ENCODE assay signal across 1 cellular context in the genomic region with DNA sequence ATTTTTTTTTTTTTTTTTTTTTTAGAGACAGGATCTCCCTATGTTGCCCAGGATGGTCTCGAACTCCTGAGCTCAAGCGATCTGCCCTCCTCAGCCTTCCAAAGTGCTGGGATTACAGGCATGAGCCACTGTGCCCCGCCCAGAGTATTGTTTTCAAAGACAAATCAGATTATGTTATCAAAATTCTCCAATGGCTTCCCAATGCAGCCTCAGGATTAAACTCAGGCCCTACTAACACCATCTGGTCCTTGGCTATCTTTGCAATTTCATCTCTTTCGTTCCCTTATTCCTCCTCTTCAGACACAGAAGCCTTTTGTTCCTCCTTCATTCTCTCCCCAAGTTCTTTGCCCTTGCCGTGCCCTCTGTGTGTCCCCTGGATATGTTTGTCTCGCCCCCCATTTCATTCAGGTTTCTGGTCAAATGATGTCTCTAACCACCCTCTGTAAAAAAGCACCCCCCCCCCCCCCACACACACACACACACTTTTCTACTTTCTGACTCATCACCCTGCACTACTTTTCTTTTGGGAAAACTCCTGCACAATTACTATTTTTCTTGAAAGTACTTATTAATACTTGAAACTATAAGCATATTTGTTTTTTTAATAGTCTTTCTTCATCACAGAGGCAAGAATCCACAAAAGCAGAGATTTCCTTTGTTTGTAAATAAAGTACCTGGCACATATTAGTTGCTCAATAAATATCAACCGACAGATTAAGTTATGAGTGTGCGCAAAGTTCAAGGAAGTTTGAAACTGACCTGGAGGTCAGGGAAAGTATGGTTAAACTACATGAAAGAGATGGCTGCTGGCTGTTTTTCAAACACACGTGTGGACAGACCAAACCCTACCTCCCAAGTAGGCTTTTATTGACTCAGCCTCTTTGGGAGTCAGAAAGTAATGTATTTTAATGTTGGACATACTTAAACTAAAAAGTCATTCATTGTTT.
TF ChIP-seq lines count a peak whose summit lies in the region.

No MANE protein-coding gene starts in this region.

TF ChIP-seq in HEK293, 187 proteins besides CTCF, POLR2A, EP300 and RAD21:
- TF ChIP-seq ZSCAN16 (tag by site-specific recombination; IDR thresholded peaks at IDR 0.05) (no peak), ZNF391 (tag by site-specific recombination; IDR thresholded peaks at IDR 0.05; ENCODE audit: borderline replicate concordance, low read depth) (no peak), ZNF404 (tag by site-specific recombination; IDR thresholded peaks at IDR 0.05) (no peak), ZNF664 (tag by site-specific recombination; IDR thresholded peaks at IDR 0.05) (peak; percentile 88), ZNF585B (tag by site-specific recombination; IDR thresholded peaks at IDR 0.05) (no peak), ZNF701 (tag by site-specific recombination; IDR thresholded peaks at IDR 0.05) (no peak), ZNF626 (tag by site-specific recombination; IDR thresholded peaks at IDR 0.05) (no peak), ZNF335 (tag by site-specific recombination; conservative IDR thresholded peaks at IDR 0.05) (no peak), ZNF114 (tag by site-specific recombination; IDR thresholded peaks at IDR 0.05) (no peak), ZNF133 (tag by site-specific recombination; IDR thresholded peaks at IDR 0.05) (no peak), ZNF514 (tag by site-specific recombination; IDR thresholded peaks at IDR 0.05) (no peak)
- TF ChIP-seq, protein P1, sequence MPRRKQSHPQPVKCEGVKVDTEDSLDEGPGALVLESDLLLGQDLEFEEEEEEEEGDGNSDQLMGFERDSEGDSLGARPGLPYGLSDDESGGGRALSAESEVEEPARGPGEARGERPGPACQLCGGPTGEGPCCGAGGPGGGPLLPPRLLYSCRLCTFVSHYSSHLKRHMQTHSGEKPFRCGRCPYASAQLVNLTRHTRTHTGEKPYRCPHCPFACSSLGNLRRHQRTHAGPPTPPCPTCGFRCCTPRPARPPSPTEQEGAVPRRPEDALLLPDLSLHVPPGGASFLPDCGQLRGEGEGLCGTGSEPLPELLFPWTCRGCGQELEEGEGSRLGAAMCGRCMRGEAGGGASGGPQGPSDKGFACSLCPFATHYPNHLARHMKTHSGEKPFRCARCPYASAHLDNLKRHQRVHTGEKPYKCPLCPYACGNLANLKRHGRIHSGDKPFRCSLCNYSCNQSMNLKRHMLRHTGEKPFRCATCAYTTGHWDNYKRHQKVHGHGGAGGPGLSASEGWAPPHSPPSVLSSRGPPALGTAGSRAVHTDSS (tag by site-specific recombination; IDR thresholded peaks at IDR 0.05), result no peak
- TF ChIP-seq, protein P2, sequence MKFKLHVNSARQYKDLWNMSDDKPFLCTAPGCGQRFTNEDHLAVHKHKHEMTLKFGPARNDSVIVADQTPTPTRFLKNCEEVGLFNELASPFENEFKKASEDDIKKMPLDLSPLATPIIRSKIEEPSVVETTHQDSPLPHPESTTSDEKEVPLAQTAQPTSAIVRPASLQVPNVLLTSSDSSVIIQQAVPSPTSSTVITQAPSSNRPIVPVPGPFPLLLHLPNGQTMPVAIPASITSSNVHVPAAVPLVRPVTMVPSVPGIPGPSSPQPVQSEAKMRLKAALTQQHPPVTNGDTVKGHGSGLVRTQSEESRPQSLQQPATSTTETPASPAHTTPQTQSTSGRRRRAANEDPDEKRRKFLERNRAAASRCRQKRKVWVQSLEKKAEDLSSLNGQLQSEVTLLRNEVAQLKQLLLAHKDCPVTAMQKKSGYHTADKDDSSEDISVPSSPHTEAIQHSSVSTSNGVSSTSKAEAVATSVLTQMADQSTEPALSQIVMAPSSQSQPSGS (tag by site-specific recombination; IDR thresholded peaks at IDR 0.05; ENCODE audit: low read depth), result no peak
- TF ChIP-seq, protein P3, sequence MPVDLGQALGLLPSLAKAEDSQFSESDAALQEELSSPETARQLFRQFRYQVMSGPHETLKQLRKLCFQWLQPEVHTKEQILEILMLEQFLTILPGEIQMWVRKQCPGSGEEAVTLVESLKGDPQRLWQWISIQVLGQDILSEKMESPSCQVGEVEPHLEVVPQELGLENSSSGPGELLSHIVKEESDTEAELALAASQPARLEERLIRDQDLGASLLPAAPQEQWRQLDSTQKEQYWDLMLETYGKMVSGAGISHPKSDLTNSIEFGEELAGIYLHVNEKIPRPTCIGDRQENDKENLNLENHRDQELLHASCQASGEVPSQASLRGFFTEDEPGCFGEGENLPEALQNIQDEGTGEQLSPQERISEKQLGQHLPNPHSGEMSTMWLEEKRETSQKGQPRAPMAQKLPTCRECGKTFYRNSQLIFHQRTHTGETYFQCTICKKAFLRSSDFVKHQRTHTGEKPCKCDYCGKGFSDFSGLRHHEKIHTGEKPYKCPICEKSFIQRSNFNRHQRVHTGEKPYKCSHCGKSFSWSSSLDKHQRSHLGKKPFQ (tag by site-specific recombination; IDR thresholded peaks at IDR 0.05), result no peak
- TF ChIP-seq, protein P4, sequence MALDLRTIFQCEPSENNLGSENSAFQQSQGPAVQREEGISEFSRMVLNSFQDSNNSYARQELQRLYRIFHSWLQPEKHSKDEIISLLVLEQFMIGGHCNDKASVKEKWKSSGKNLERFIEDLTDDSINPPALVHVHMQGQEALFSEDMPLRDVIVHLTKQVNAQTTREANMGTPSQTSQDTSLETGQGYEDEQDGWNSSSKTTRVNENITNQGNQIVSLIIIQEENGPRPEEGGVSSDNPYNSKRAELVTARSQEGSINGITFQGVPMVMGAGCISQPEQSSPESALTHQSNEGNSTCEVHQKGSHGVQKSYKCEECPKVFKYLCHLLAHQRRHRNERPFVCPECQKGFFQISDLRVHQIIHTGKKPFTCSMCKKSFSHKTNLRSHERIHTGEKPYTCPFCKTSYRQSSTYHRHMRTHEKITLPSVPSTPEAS (tag by site-specific recombination; IDR thresholded peaks at IDR 0.05), result peak; percentile 27; the same call in 1 of the 2 replicates
